ENCODE assay signal across 1 cellular context in genomic region chr9:36053971-36054370, GRCh38.
TF ChIP-seq lines count a peak whose summit lies in the region.

No MANE protein-coding gene starts in this region.

TF ChIP-seq in IMR-90, 13 proteins besides CTCF, POLR2A, EP300 and RAD21:
- no peak for TF ChIP-seq MXI1 (IDR thresholded peaks at IDR 0.05; ENCODE audit: borderline replicate concordance, low read depth, low read length)
- TF ChIP-seq RFX5 (IDR thresholded peaks at IDR 0.05; ENCODE audit: low read depth, low read length), result no peak
- TF ChIP-seq, protein P1, sequence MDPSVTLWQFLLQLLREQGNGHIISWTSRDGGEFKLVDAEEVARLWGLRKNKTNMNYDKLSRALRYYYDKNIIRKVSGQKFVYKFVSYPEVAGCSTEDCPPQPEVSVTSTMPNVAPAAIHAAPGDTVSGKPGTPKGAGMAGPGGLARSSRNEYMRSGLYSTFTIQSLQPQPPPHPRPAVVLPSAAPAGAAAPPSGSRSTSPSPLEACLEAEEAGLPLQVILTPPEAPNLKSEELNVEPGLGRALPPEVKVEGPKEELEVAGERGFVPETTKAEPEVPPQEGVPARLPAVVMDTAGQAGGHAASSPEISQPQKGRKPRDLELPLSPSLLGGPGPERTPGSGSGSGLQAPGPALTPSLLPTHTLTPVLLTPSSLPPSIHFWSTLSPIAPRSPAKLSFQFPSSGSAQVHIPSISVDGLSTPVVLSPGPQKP (IDR thresholded peaks at IDR 0.05; ENCODE audit: borderline replicate concordance, low read depth, low read length), result no peak
- TF ChIP-seq BHLHE40 (IDR thresholded peaks at IDR 0.05; ENCODE audit: low read depth, low read length), result no peak
- no peak for TF ChIP-seq FOS (IDR thresholded peaks at IDR 0.05; ENCODE audit: low read depth, low read length)
- no peak for TF ChIP-seq NFE2L2 (IDR thresholded peaks at IDR 0.05; ENCODE audit: low read depth, low read length)
- no peak for TF ChIP-seq CEBPB (IDR thresholded peaks at IDR 0.05; ENCODE audit: low read depth, low read length)
- no peak for TF ChIP-seq RCOR1 (IDR thresholded peaks at IDR 0.05; ENCODE audit: insufficient replicate concordance, low read length)
- TF ChIP-seq, protein P2, sequence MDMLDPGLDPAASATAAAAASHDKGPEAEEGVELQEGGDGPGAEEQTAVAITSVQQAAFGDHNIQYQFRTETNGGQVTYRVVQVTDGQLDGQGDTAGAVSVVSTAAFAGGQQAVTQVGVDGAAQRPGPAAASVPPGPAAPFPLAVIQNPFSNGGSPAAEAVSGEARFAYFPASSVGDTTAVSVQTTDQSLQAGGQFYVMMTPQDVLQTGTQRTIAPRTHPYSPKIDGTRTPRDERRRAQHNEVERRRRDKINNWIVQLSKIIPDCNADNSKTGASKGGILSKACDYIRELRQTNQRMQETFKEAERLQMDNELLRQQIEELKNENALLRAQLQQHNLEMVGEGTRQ (IDR thresholded peaks at IDR 0.05; ENCODE audit: low read depth, low read length), result no peak
- TF ChIP-seq SMC3 (IDR thresholded peaks at IDR 0.05; ENCODE audit: low read depth, low read length), result no peak
- TF ChIP-seq MAFK (IDR thresholded peaks at IDR 0.05; ENCODE audit: low read depth, low read length), result no peak
- TF ChIP-seq MAZ (IDR thresholded peaks at IDR 0.05; ENCODE audit: borderline replicate concordance, low read depth, low read length), result no peak
- no peak for TF ChIP-seq CHD1 (IDR thresholded peaks at IDR 0.05; ENCODE audit: low read depth, low read length)
